Comparison of ENCODE assay signal across 16 cellular contexts in genomic region chr1:226325178-226325577, GRCh38. TPM values are rescaled to one million over a fixed set of nuclear protein-coding genes. Genes with fewer than 3 reads are reported as not detected.
DNase-seq lines count a peak whose midpoint lies in the region; FAIRE-seq and TF ChIP-seq lines count a peak whose summit lies in the region.
"Had no signal": no experiment of that assay in that cellular context is flagged by ENCODE, and none has a peak within 500 bp of the region (broad histone marks: within the 10 kb centered on the region; RNA-seq: fewer than 3 reads in every experiment).

No MANE protein-coding gene starts in this region.

- no peaks in the 10 kb centered on the region for H3K4me1 ChIP-seq in kidney (ENCODE audit: control insufficient read depth in 1 of 2, insufficient read depth in 1 of 2, low read depth in 1 of 2, low read length in 2 of 2)
- H3K4me1 ChIP-seq: BE2C, vagina had no signal

- no peak for FAIRE-seq in kidney (lab: Jason Lieb, UNC)

- no peak overlapping the region for H3K27ac ChIP-seq in kidney (ENCODE audit: low read depth in 2 of 2, low read length in 2 of 2)
- H3K27ac ChIP-seq: vagina had no signal

- TF ChIP-seq CTCF in cardiac fibroblast (IDR thresholded peaks at IDR 0.05; ENCODE audit: low read depth, low read length) (no peak), kidney (IDR thresholded peaks at IDR 0.05; ENCODE audit: borderline replicate concordance, extremely low read depth, insufficient read depth) (no peak)

- intact Hi-C loops in kidney (cut with DNase I), result no loop called here

- DNase-seq in H4 (ENCODE audit: low spot score) (peak; percentile 17), NCI-H69 (lab: John Stamatoyannopoulos, UW) (peak; percentile 75), cardiac fibroblast (ENCODE audit: low read depth in 2 of 2) (peak; percentile 16 to 43), renal cortical epithelial cell (ENCODE audit: low read depth) (peak; percentile 34), kidney (no peak), NCI-H446 treated with DMSO at 0.1 percent for 48 hours (lab: John Stamatoyannopoulos, UW) (no peak), OCI-M2 (lab: John Stamatoyannopoulos, UW; ENCODE audit: unreplicated experiment) (no peak)
- DNase-seq: BE2C; central memory CD4-positive, alpha-beta T cell; effector memory CD4-positive, alpha-beta T cell; islet precursor cell; naive thymus-derived CD4-positive, alpha-beta T cell; NCI-H187; stimulated activated CD4-positive, alpha-beta T cell treated with anti-CD3 and anti-CD28 coated beads, Interleukin-4, amount 100 ng/mL, for 1 hour; T-helper 2 cell had no signal

- H3K4me3 ChIP-seq in cardiac fibroblast (replicated peaks in 1 of 2; ENCODE audit: low read depth in 2 of 2, low read length in 2 of 2) (no peak overlapping the region), kidney (ENCODE audit: low read length in 2 of 2) (no peak overlapping the region)
- H3K4me3 ChIP-seq: vagina had no signal

- no peaks in the 10 kb centered on the region for H3K9me3 ChIP-seq in kidney (ENCODE audit: control insufficient read depth in 1 of 2, low read length in 2 of 2)
- H3K9me3 ChIP-seq: BE2C, vagina had no signal

- H3K36me3 ChIP-seq in kidney (ENCODE audit: control insufficient read depth in 1 of 2, insufficient read depth in 2 of 2, low read length in 2 of 2), result no peaks in the 10 kb centered on the region
- H3K36me3 ChIP-seq: BE2C, vagina had no signal

- no peak overlapping the region for H3K9ac ChIP-seq in kidney (ENCODE audit: low read length in 2 of 2)

RNA-seq across cellular contexts. Expression of gene LIN9, which starts 16.2 kb away (rescaled TPM):
- 7.9 and 10.7 TPM in 2 replicates for total RNA-seq in H4 (2014; rRNA removed; shearing (Covaris generic))
- total RNA-seq in renal cortical epithelial cell (3.4 and 7.1 TPM in 2 replicates), kidney (2.7 TPM)
- 0.73 TPM for polyA plus RNA-seq in kidney (ENCODE audit: insufficient read depth, low read depth, low replicate concordance)

Comparison
In these comparisons a context has a peak if more than half of its experiments do, and no peak if none do; other contexts are left out.
1. DNase-seq: peak in H4 (single experiment), NCI-H69 (single experiment), cardiac fibroblast (2 of 2) and renal cortical epithelial cell (single experiment); none in kidney (single experiment), NCI-H446 treated with DMSO at 0.1 percent for 48 hours (single experiment) and OCI-M2 (single experiment).